17 cellular contexts compared by ENCODE assay signal in the genomic region with DNA sequence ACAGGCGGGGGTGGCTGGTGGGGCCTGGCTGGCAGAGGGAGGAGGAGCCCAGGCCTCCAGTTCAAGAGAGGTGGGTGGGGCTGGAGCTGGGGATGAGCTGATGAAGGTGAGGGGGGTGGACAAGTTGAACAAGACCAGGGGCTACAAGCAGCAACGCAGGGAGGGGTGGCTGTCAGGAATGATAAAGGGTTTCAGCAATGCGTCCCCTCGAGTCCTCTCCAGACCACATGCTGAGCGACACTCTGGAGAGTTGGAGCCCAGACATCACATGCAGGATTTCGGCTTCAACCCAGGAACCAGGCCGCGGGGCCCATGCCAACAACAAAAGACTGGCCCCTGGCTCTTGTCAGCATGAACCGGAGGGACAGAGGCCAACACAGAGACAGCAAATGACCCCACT.
A peak's percentile ranks its signal among the peaks of the same experiment; 100 is the strongest.
DNase-seq lines count a peak whose midpoint lies in the region; ATAC-seq and TF ChIP-seq lines count a peak whose summit lies in the region.
"Had no signal": no experiment of that assay in that cellular context is flagged by ENCODE, and none has a peak within 500 bp of the region (broad histone marks: within the 10 kb centered on the region; RNA-seq: fewer than 3 reads in every experiment).

No MANE protein-coding gene starts in this region.

- TF ChIP-seq POLR2A in suprapubic skin (IDR thresholded peaks at IDR 0.05), result no peak

- H3K9me3 ChIP-seq in lower lobe of right lung (no peaks in the 10 kb centered on the region), suprapubic skin (no peaks in the 10 kb centered on the region)
- H3K9me3 ChIP-seq: A549, Caco-2, HAP-1 had no signal

- H3K4me3 ChIP-seq in lower lobe of right lung, result no peak overlapping the region
- no peak overlapping the region for H3K4me3 ChIP-seq in suprapubic skin
- H3K4me3 ChIP-seq: A549, GM12878, HAP-1 had no signal

- H3K27me3 ChIP-seq in lower lobe of right lung (ENCODE audit: low read depth), result peaks cover 22% of the 10 kb centered on the region
- H3K27me3 ChIP-seq in suprapubic skin, result peaks cover 62% of the 10 kb centered on the region

- POLR2A ChIA-PET in GM10248 (lab: Yijun Ruan, JAX), result no interaction called here

- no peak for TF ChIP-seq CTCF in lower lobe of right lung (IDR thresholded peaks at IDR 0.05)
- no peak for TF ChIP-seq CTCF in suprapubic skin (IDR thresholded peaks at IDR 0.05)
- TF ChIP-seq CTCF in GM10248 (IDR thresholded peaks at IDR 0.05; ENCODE audit: control extremely low read depth, extremely low read depth, low read depth, missing control alignments), result no peak

- no peak for TF ChIP-seq EP300 in suprapubic skin (IDR thresholded peaks at IDR 0.05)

- no peaks in the 10 kb centered on the region for H3K36me3 ChIP-seq in lower lobe of right lung
- no peaks in the 10 kb centered on the region for H3K36me3 ChIP-seq in suprapubic skin
- H3K36me3 ChIP-seq: HAP-1 had no signal

- H3K4me1 ChIP-seq in lower lobe of right lung, result no peaks in the 10 kb centered on the region
- no peaks in the 10 kb centered on the region for H3K4me1 ChIP-seq in suprapubic skin
- H3K4me1 ChIP-seq: A549, Caco-2, HAP-1 had no signal

- H3K27ac ChIP-seq in lower lobe of right lung (no peak overlapping the region), suprapubic skin (no peak overlapping the region)
- H3K27ac ChIP-seq: 22Rv1, A549, C4-2B had no signal

- intact Hi-C loops in lower lobe of right lung (cut with DNase I), result no loop called here

- CTCF ChIA-PET in GM10248 (lab: Yijun Ruan, JAX), result no interaction called here

- DNase-seq in NCI-H146 (lab: John Stamatoyannopoulos, UW), result peak; percentile 37
- no peak for DNase-seq in NCI-H146 treated with DMSO at 0.1 percent for 48 hours (lab: John Stamatoyannopoulos, UW; ENCODE audit: unreplicated experiment)
- peak; percentile 37 for DNase-seq in ecto neural progenitor cell (ENCODE audit: low spot score)
- DNase-seq in lower lobe of right lung, result peak; percentile 8
- peak; percentile 42 to 55 for DNase-seq in suprapubic skin (ENCODE audit: low spot score in 2 of 2)
- no peak for DNase-seq in GM10248 (ENCODE audit: extremely low spot score)
- DNase-seq in OCI-M2 (lab: John Stamatoyannopoulos, UW; ENCODE audit: unreplicated experiment), result no peak
- DNase-seq: AML-193; Caco-2; CD4-positive, alpha-beta T cell; GF-D8 had no signal

- 86% methylated on average over 9 of the region's 9 CpGs for whole genome bisulfite sequencing in suprapubic skin

- no peak for ATAC-seq in lower lobe of right lung
- ATAC-seq in HG03045 (IDR thresholded peaks at IDR 0.05; ENCODE audit: unreplicated experiment), result no peak
- ATAC-seq: A549, GM12878 had no signal

Comparison
In these comparisons a context has a peak if more than half of its experiments do, and no peak if none do; other contexts are left out.
1. DNase-seq: peak in NCI-H146 (single experiment), ecto neural progenitor cell (single experiment), lower lobe of right lung (single experiment) and suprapubic skin (2 of 2); none in NCI-H146 treated with DMSO at 0.1 percent for 48 hours (single experiment), GM10248 (single experiment) and OCI-M2 (single experiment).